ENCODE assay signal across 1 cellular context in genomic region chr6:2766767-2767314, GRCh38.
A peak's percentile ranks its signal among the peaks of the same experiment; 100 is the strongest.
TF ChIP-seq lines count a peak whose summit lies in the region.

No MANE protein-coding gene starts in this region.

TF ChIP-seq in K562, 482 proteins besides CTCF, POLR2A, EP300 and RAD21 (continued from another document):
- TF ChIP-seq UBTF (IDR thresholded peaks at IDR 0.05; ENCODE audit: borderline replicate concordance in 1 of 2, low read depth in 2 of 2, low read length in 2 of 2) (0 out of 4 replicates have a peak, but pooled peaks of 1 of the 2 experiments have one; percentile 24), ARNT (IDR thresholded peaks at IDR 0.05) (peak in 1 of 2 experiments; percentile 60; a peak in 1 of 4 replicates), NBN (IDR thresholded peaks at IDR 0.05; ENCODE audit: low read depth) (no peak), ELF1 (tag; IDR thresholded peaks at IDR 0.05) (no peak), ZC3H4 (CRISPR knock-in tag; IDR thresholded peaks at IDR 0.05; ENCODE audit: borderline replicate concordance) (no peak), POU5F1 (IDR thresholded peaks at IDR 0.05; ENCODE audit: borderline replicate concordance, low read depth, low read length, partially characterized antibody) (no peak), FOXO4 (CRISPR knock-in tag; IDR thresholded peaks at IDR 0.05) (no peak), THRB (CRISPR knock-in tag; conservative IDR thresholded peaks at IDR 0.05) (0 out of 2 replicates have a peak, but pooled peaks have one; percentile 25), ZBTB8A (IDR thresholded peaks at IDR 0.05; ENCODE audit: partially characterized antibody) (no peak), ZNF512 (tag; IDR thresholded peaks at IDR 0.05) (peak; percentile 11; the same call in 1 of the 2 replicates), MEF2D (tag; conservative IDR thresholded peaks at IDR 0.05; ENCODE audit: low read depth) (no peak), MNT (conservative IDR thresholded peaks at IDR 0.05) (0 out of 4 replicates have a peak, but pooled peaks of 1 of the 2 experiments have one; percentile 9), MYBL2 (IDR thresholded peaks at IDR 0.05; ENCODE audit: low read depth) (peak; percentile 35; the same call in 1 of the 2 replicates), MYBL2 (CRISPR knock-in tag; IDR thresholded peaks at IDR 0.05; ENCODE audit: borderline replicate concordance) (no peak), KDM5B (IDR thresholded peaks at IDR 0.05; ENCODE audit: insufficient replicate concordance, low read depth, low read length) (no peak), MBD2 (IDR thresholded peaks at IDR 0.05; ENCODE audit: borderline replicate concordance, low read depth) (no peak)
TF ChIP-seq in K562: peak in this region for 8.
